In genomic region chr21:46423546-46424061, GRCh38 we compare ENCODE assay signal across 12 cellular contexts. TPM values are rescaled to one million over a fixed set of nuclear protein-coding genes. Genes with fewer than 3 reads are reported as not detected.
DNase-seq lines count a peak whose midpoint lies in the region; ATAC-seq and TF ChIP-seq lines count a peak whose summit lies in the region.
"Had no signal": no experiment of that assay in that cellular context is flagged by ENCODE, and none has a peak within 500 bp of the region (broad histone marks: within the 10 kb centered on the region; RNA-seq: fewer than 3 reads in every experiment).

No MANE protein-coding gene starts in this region.

- no peak overlapping the region for H3K14ac ChIP-seq in neuronal stem cell (ENCODE audit: low read length)

- H3K27me3 ChIP-seq in neuronal stem cell (ENCODE audit: control insufficient read depth in 3 of 3, insufficient read depth in 3 of 3, low read depth in 1 of 3, low read length in 3 of 3) (no peaks in the 10 kb centered on the region), lower lobe of right lung (ENCODE audit: low read depth) (no peaks in the 10 kb centered on the region)
- H3K27me3 ChIP-seq: upper lobe of left lung had no signal

- ATAC-seq in lower lobe of right lung: no peak

- peak overlapping the region; percentile 7 for H4K8ac ChIP-seq in neuronal stem cell (ENCODE audit: low read depth, low read length)

- H3K9ac ChIP-seq in neuronal stem cell (ENCODE audit: low read depth, low read length, poor library complexity): no peak overlapping the region

- H3K9me3 Mint-ChIP-seq in activated CD4-positive, alpha-beta T cell treated with anti-CD3 and anti-CD28 coated beads, Interleukin-2, amount 10 ng/mL, durations not matched to agents 7 days and 5 days: no peaks in the 10 kb centered on the region
- no peaks in the 10 kb centered on the region for H3K9me3 Mint-ChIP-seq in activated naive CD8-positive, alpha-beta T cell (ENCODE audit: low read depth)

- peaks cover 20% of the 10 kb centered on the region for H3K4me1 Mint-ChIP-seq in activated CD4-positive, alpha-beta T cell treated with anti-CD3 and anti-CD28 coated beads, Interleukin-2, amount 10 ng/mL, durations not matched to agents 7 days and 5 days
- H3K4me1 Mint-ChIP-seq in activated naive CD8-positive, alpha-beta T cell (ENCODE audit: low read depth): peaks cover 31% of the 10 kb centered on the region

- no peak overlapping the region for H2BK5ac ChIP-seq in neuronal stem cell (ENCODE audit: low read length)

- H3K27ac Mint-ChIP-seq in activated CD4-positive, alpha-beta T cell treated with anti-CD3 and anti-CD28 coated beads, Interleukin-2, amount 10 ng/mL, durations not matched to agents 7 days and 5 days: peak overlapping the region; percentile 96
- peak overlapping the region; percentile 84 for H3K27ac Mint-ChIP-seq in activated naive CD8-positive, alpha-beta T cell

- H3K36me3 ChIP-seq in neuronal stem cell (replicated peaks in 1 of 2; ENCODE audit: control insufficient read depth in 2 of 2, insufficient read depth in 2 of 2, low read length in 2 of 2): peaks cover 32 to 80% of the 10 kb centered on the region in 2 donors
- H3K36me3 ChIP-seq in lower lobe of right lung: peaks cover 76% of the 10 kb centered on the region

- no peaks in the 10 kb centered on the region for H3K27me3 Mint-ChIP-seq in activated CD4-positive, alpha-beta T cell treated with anti-CD3 and anti-CD28 coated beads, Interleukin-2, amount 10 ng/mL, durations not matched to agents 7 days and 5 days
- no peaks in the 10 kb centered on the region for H3K27me3 Mint-ChIP-seq in activated naive CD8-positive, alpha-beta T cell

- H3K9me3 ChIP-seq in neuronal stem cell (replicated peaks in 1 of 2; ENCODE audit: control insufficient read depth in 2 of 2, insufficient read depth in 1 of 2, low read depth in 1 of 2, low read length in 2 of 2) (peaks cover 0 to 2% of the 10 kb centered on the region in 2 donors), lower lobe of right lung (no peaks in the 10 kb centered on the region)
- H3K9me3 ChIP-seq: psoas muscle, upper lobe of left lung had no signal

- POLR2A ChIA-PET in activated CD4-positive, alpha-beta T cell treated with anti-CD3 and anti-CD28 coated beads, Interleukin-2, amount 10 ng/mL, durations not matched to agents 7 days and 5 days (lab: Charles Lee): interaction anchor here (1.0 kb wide), 1 partner anchor 20 kb away, joined by 3 read pairs; no protein-coding TSS in a partner anchor

- H3K36me3 Mint-ChIP-seq in activated CD4-positive, alpha-beta T cell treated with anti-CD3 and anti-CD28 coated beads, Interleukin-2, amount 10 ng/mL, durations not matched to agents 7 days and 5 days (ENCODE audit: low read depth): peaks cover 28% of the 10 kb centered on the region
- H3K36me3 Mint-ChIP-seq in activated naive CD8-positive, alpha-beta T cell: peaks cover 2% of the 10 kb centered on the region

- no peak overlapping the region for H3K4ac ChIP-seq in neuronal stem cell (ENCODE audit: low read length)

- no peak for DNase-seq in activated CD4-positive, alpha-beta T cell treated with anti-CD3 and anti-CD28 coated beads, Interleukin-2, amount 10 ng/mL, durations not matched to agents 7 days and 5 days
- DNase-seq in activated CD4-positive, alpha-beta T cell treated with anti-CD3 and anti-CD28 coated beads, Interleukin-2, amount 50 U/mL, for 48 hours: no peak
- DNase-seq in Jurkat, Clone E6-1 (ENCODE audit: low read depth, low spot score): peak; percentile 68
- DNase-seq in neuronal stem cell (ENCODE audit: low spot score): no peak
- no peak for DNase-seq in activated CD4-positive, CD25-positive, alpha-beta regulatory T cell treated with anti-CD3 and anti-CD28 coated beads, Interleukin-2, amount 50 U/mL, for 72 hours
- no peak for DNase-seq in foreskin melanocyte
- no peak for DNase-seq in lower lobe of right lung
- DNase-seq: NCI-H1417 treated with DMSO at 0.1 percent for 48 hours, NCI-H446 treated with DMSO at 0.1 percent for 48 hours, upper lobe of left lung had no signal

- H2AK5ac ChIP-seq in neuronal stem cell (ENCODE audit: low read depth, low read length): peak overlapping the region; percentile 32

- intact Hi-C loops in lower lobe of right lung (cut with DNase I): no loop called here

- no peak overlapping the region for H2AFZ ChIP-seq in neuronal stem cell (ENCODE audit: low read length)

- H2BK120ac ChIP-seq in neuronal stem cell (ENCODE audit: low read depth, low read length): no peak overlapping the region

- H3K18ac ChIP-seq in neuronal stem cell (ENCODE audit: low read length): peak overlapping the region; percentile 84

- no peak overlapping the region for H2BK12ac ChIP-seq in neuronal stem cell (ENCODE audit: low read length)

- WGBS in neuronal stem cell (ENCODE audit: extremely low coverage in 2 of 2, insufficient read length in 2 of 2, insufficient replicate concordance in 1 of 2), 2 donors: no CpG with 5 or more reads among the region's 3 CpGs

- no peak overlapping the region for H2BK15ac ChIP-seq in neuronal stem cell (ENCODE audit: low read length)

- CTCF ChIA-PET in activated CD4-positive, alpha-beta T cell treated with anti-CD3 and anti-CD28 coated beads, Interleukin-2, amount 10 ng/mL, durations not matched to agents 7 days and 5 days (lab: Charles Lee): interaction anchor here (0.6 to 1.5 kb wide), 2 partner anchors 127 to 176 kb away, joined by 3 to 4 read pairs; no protein-coding TSS in a partner anchor

- no peak for TF ChIP-seq CTCF in lower lobe of right lung (IDR thresholded peaks at IDR 0.05)

- no peak overlapping the region for H3K23ac ChIP-seq in neuronal stem cell (ENCODE audit: low read depth, low read length, poor library complexity)

- H3K4me3 ChIP-seq in Jurkat, Clone E6-1 (ENCODE audit: low read length): no peak overlapping the region
- H3K4me3 ChIP-seq in neuronal stem cell (ENCODE audit: low read length in 2 of 2) (no peak overlapping the region), lower lobe of right lung (no peak overlapping the region)
- H3K4me3 ChIP-seq: psoas muscle, upper lobe of left lung had no signal

- H3K4me1 ChIP-seq in neuronal stem cell (ENCODE audit: control insufficient read depth in 2 of 2, insufficient read depth in 1 of 2, low read depth in 1 of 2, low read length in 2 of 2): peaks cover 2 to 3% of the 10 kb centered on the region in 2 donors
- H3K4me1 ChIP-seq in lower lobe of right lung: no peaks in the 10 kb centered on the region
- H3K4me1 ChIP-seq: psoas muscle, upper lobe of left lung had no signal

- no peak overlapping the region for H4K91ac ChIP-seq in neuronal stem cell (ENCODE audit: low read depth, low read length, poor library complexity)

- H3K27ac ChIP-seq in neuronal stem cell (replicated peaks; ENCODE audit: low read length): peak overlapping the region; percentile 4
- H3K27ac ChIP-seq in lower lobe of right lung: no peak overlapping the region

- no peak overlapping the region for H3K4me3 Mint-ChIP-seq in activated CD4-positive, alpha-beta T cell treated with anti-CD3 and anti-CD28 coated beads, Interleukin-2, amount 10 ng/mL, durations not matched to agents 7 days and 5 days
- peak overlapping the region; percentile 65 for H3K4me3 Mint-ChIP-seq in activated naive CD8-positive, alpha-beta T cell

- H3K79me1 ChIP-seq in neuronal stem cell (ENCODE audit: low read depth, low read length): peaks cover 2% of the 10 kb centered on the region

- H3K4me2 ChIP-seq in neuronal stem cell (ENCODE audit: insufficient read depth, low read length, poor library complexity, severe bottlenecking): no peak overlapping the region

RNA-seq across cellular contexts. Expression of gene DIP2A, which starts 35.1 kb away (rescaled TPM):
- 10 to 100 TPM; 57.6 to 62.1 TPM for total RNA-seq in activated CD4-positive, alpha-beta T cell treated with anti-CD3 and anti-CD28 coated beads, Interleukin-2, amount 10 ng/mL, durations not matched to agents 7 days and 5 days
- polyA plus RNA-seq in Jurkat, Clone E6-1 (2012; ENCODE audit: insufficient read depth, insufficient read length): 29.6 TPM
- polyA plus RNA-seq in neuronal stem cell (2013, experiment 1 of 2): 24.0 TPM
- polyA plus RNA-seq in neuronal stem cell (2013, experiment 2 of 2): 24.5 TPM
- 41.0 TPM for total RNA-seq in lower lobe of right lung
